In genomic region chr9:25678147-25678666, GRCh38 we compare ENCODE assay signal across 9 cellular contexts. TPM values are rescaled to one million over a fixed set of nuclear protein-coding genes. Genes with fewer than 3 reads are reported as not detected.
DNase-seq lines count a peak whose midpoint lies in the region; ATAC-seq and FAIRE-seq lines count a peak whose summit lies in the region.
"Had no signal": no experiment of that assay in that cellular context is flagged by ENCODE, and none has a peak within 500 bp of the region (broad histone marks: within the 10 kb centered on the region; RNA-seq: fewer than 3 reads in every experiment).

TSS of gene TUSC1 (minus strand) at chr9:25678444. CDS start at chr9:25678312, 132 bp downstream.

- no peaks in the 10 kb centered on the region for H3K27me3 ChIP-seq in duodenal mucosa (ENCODE audit: control insufficient read depth in 1 of 2, insufficient read depth in 2 of 2, low read length in 2 of 2)

- H3K9me3 Mint-ChIP-seq in activated naive CD4-positive, alpha-beta T cell treated with anti-CD3 and anti-CD28 coated beads, Interleukin-2, amount 50 U/mL, for 24 hours = no peaks in the 10 kb centered on the region
- peaks cover 7% of the 10 kb centered on the region for H3K9me3 Mint-ChIP-seq in stimulated activated memory B cell treated with anti-CD40 and anti-IgM and Interleukin-4, amounts not matched to agents 10 μg/mL and 1 μg/mL and 100 μg/mL, for 72 hours

- peak within 1 kb of the TSS; percentile 68 to 87 for H3K4me3 ChIP-seq in duodenal mucosa (ENCODE audit: low read depth in 1 of 2, low read length in 2 of 2)

- H3K4me1 Mint-ChIP-seq in activated naive CD4-positive, alpha-beta T cell treated with anti-CD3 and anti-CD28 coated beads, Interleukin-2, amount 50 U/mL, for 24 hours = peaks cover 4% of the 10 kb centered on the region
- H3K4me1 Mint-ChIP-seq in stimulated activated memory B cell treated with anti-CD40 and anti-IgM and Interleukin-4, amounts not matched to agents 10 μg/mL and 1 μg/mL and 100 μg/mL, for 72 hours = no peaks in the 10 kb centered on the region
- H3K4me1 Mint-ChIP-seq: neural crest cell had no signal

- H3K9me3 ChIP-seq in duodenal mucosa (ENCODE audit: control insufficient read depth in 1 of 2, low read length in 2 of 2) = no peaks in the 10 kb centered on the region

- peaks cover 18% of the 10 kb centered on the region for H3K27me3 Mint-ChIP-seq in activated naive CD4-positive, alpha-beta T cell treated with anti-CD3 and anti-CD28 coated beads, Interleukin-2, amount 50 U/mL, for 24 hours
- no peaks in the 10 kb centered on the region for H3K27me3 Mint-ChIP-seq in stimulated activated memory B cell treated with anti-CD40 and anti-IgM and Interleukin-4, amounts not matched to agents 10 μg/mL and 1 μg/mL and 100 μg/mL, for 72 hours

- H3K27ac ChIP-seq in duodenal mucosa (ENCODE audit: low read depth, low read length) = peak within 1 kb of the TSS; percentile 92

- intact Hi-C loops in left colon (cut with DNase I, micrococcal nuclease) = no loop called here

- no peak for DNase-seq in activated naive CD4-positive, alpha-beta T cell (lab: John Stamatoyannopoulos, UW)
- DNase-seq in HUDEP-2 (lab: John Stamatoyannopoulos, UW; ENCODE audit: unreplicated experiment in 76 of 76) (peak; percentile 6 to 92 (median 78)), SK-N-DZ (ENCODE audit: low spot score) (peak; percentile 53), left colon (peak; percentile 86 to 87), GM19239 (ENCODE audit: insufficient read length, low spot score) (no peak)

- peak within 1 kb of the TSS; percentile 60 for H3K4me3 Mint-ChIP-seq in activated naive CD4-positive, alpha-beta T cell treated with anti-CD3 and anti-CD28 coated beads, Interleukin-2, amount 50 U/mL, for 24 hours
- H3K4me3 Mint-ChIP-seq in stimulated activated memory B cell treated with anti-CD40 and anti-IgM and Interleukin-4, amounts not matched to agents 10 μg/mL and 1 μg/mL and 100 μg/mL, for 72 hours = peak within 1 kb of the TSS; percentile 29
- H3K4me3 Mint-ChIP-seq: neural crest cell had no signal

- H3K27ac Mint-ChIP-seq in activated naive CD4-positive, alpha-beta T cell treated with anti-CD3 and anti-CD28 coated beads, Interleukin-2, amount 50 U/mL, for 24 hours = no peak within 1 kb of the TSS
- H3K27ac Mint-ChIP-seq in stimulated activated memory B cell treated with anti-CD40 and anti-IgM and Interleukin-4, amounts not matched to agents 10 μg/mL and 1 μg/mL and 100 μg/mL, for 72 hours = no peak within 1 kb of the TSS

- FAIRE-seq in GM19239 (lab: Jason Lieb, UNC) = no peak

- H3K36me3 ChIP-seq in duodenal mucosa (ENCODE audit: control insufficient read depth in 1 of 2, insufficient read depth in 2 of 2, low read length in 2 of 2) = no peaks in the 10 kb centered on the region

- ATAC-seq in left colon = peak; percentile 76
- peak; percentile 76 for ATAC-seq in stimulated activated memory B cell treated with anti-CD40 and anti-IgM and Interleukin-4, amounts not matched to agents 10 μg/mL and 1 μg/mL and 100 μg/mL, for 72 hours

- peaks cover 0 to 6% of the 10 kb centered on the region in 2 donors for H3K4me1 ChIP-seq in duodenal mucosa (ENCODE audit: control insufficient read depth in 1 of 2, insufficient read depth in 2 of 2, low read length in 2 of 2)

- no peaks in the 10 kb centered on the region for H3K36me3 Mint-ChIP-seq in activated naive CD4-positive, alpha-beta T cell treated with anti-CD3 and anti-CD28 coated beads, Interleukin-2, amount 50 U/mL, for 24 hours
- no peaks in the 10 kb centered on the region for H3K36me3 Mint-ChIP-seq in stimulated activated memory B cell treated with anti-CD40 and anti-IgM and Interleukin-4, amounts not matched to agents 10 μg/mL and 1 μg/mL and 100 μg/mL, for 72 hours

- H3K9ac ChIP-seq in duodenal mucosa (ENCODE audit: low read depth in 1 of 2, low read length in 2 of 2) = peak within 1 kb of the TSS; percentile 68 to 79

RNA-seq across cellular contexts. Expression of gene TUSC1, which starts in this region (rescaled TPM):
- 4.2 and 5.0 TPM in 2 replicates for polyA plus RNA-seq in SK-N-DZ (2014; cell fraction: cytosol; rRNA removed)
- 3.4 and 7.0 TPM in 2 replicates for polyA plus RNA-seq in SK-N-DZ (2014; cell fraction: nucleus; rRNA removed)
- total RNA-seq in left colon = 10 to 100 TPM; 15.4 to 16.5 TPM
- total RNA-seq: neural crest cell had no signal

Comparison
In these comparisons a context has a peak if more than half of its experiments do, and no peak if none do; other contexts are left out.
1. DNase-seq: peak in HUDEP-2 (76 of 76), SK-N-DZ (single experiment) and left colon (2 of 2); none in activated naive CD4-positive, alpha-beta T cell (0 of 4) and GM19239 (single experiment).